In genomic region chr10:12387561-12388210, GRCh38 we compare ENCODE assay signal across 26 cellular contexts. TPM values are rescaled to one million over a fixed set of nuclear protein-coding genes. Genes with fewer than 3 reads are reported as not detected.
DNase-seq lines count a peak whose midpoint lies in the region; ATAC-seq and TF ChIP-seq lines count a peak whose summit lies in the region.
"Had no signal": no experiment of that assay in that cellular context is flagged by ENCODE, and none has a peak within 500 bp of the region (broad histone marks: within the 10 kb centered on the region; RNA-seq: fewer than 3 reads in every experiment).

No MANE protein-coding gene starts in this region.

- H3K27ac Mint-ChIP-seq in activated B cell treated with CpG ODN at 0.5 μM for 24 hours = no peak overlapping the region
- peak overlapping the region; percentile 25 for H3K27ac Mint-ChIP-seq in stimulated activated naive B cell treated with anti-CD40 and anti-IgM and Interleukin-4, amounts not matched to agents 10 μg/mL and 1 μg/mL and 100 μg/mL, for 72 hours
- H3K27ac Mint-ChIP-seq: activated CD4-positive, alpha-beta T cell treated with anti-CD3 and anti-CD28 coated beads for 36 hours; activated CD8-positive, alpha-beta T cell treated with anti-CD3 and anti-CD28 coated beads, Interleukin-2, amount 10 ng/mL, durations not matched to agents 7 days and 5 days; activated naive CD8-positive, alpha-beta T cell treated with anti-CD3 and anti-CD28 coated beads for 36 hours; stimulated activated effector memory CD8-positive, alpha-beta T cell treated with anti-CD3 and anti-CD28 coated beads, Interleukin-12 subunit alpha, Interleukin-12 subunit beta, amount 100 ng/mL, for 72 hours had no signal

- peaks cover 59% of the 10 kb centered on the region for H3K4me1 Mint-ChIP-seq in activated B cell treated with CpG ODN at 0.5 μM for 24 hours
- H3K4me1 Mint-ChIP-seq in stimulated activated naive B cell treated with anti-CD40 and anti-IgM and Interleukin-4, amounts not matched to agents 10 μg/mL and 1 μg/mL and 100 μg/mL, for 72 hours = peaks cover 45 to 58% of the 10 kb centered on the region in 2 donors

- ATAC-seq in activated B cell treated with CpG ODN at 0.5 μM for 24 hours (ENCODE audit: low read depth) (no peak), HG03469 (IDR thresholded peaks at IDR 0.05; ENCODE audit: unreplicated experiment) (no peak), left ventricle myocardium superior (no peak)
- peak; percentile 51 to 64 for ATAC-seq in stimulated activated naive B cell treated with anti-CD40 and anti-IgM and Interleukin-4, amounts not matched to agents 10 μg/mL and 1 μg/mL and 100 μg/mL, for 72 hours (replicated peaks)
- ATAC-seq: activated CD4-positive, alpha-beta T cell treated with anti-CD3 and anti-CD28 coated beads for 36 hours; activated CD8-positive, alpha-beta T cell treated with anti-CD3 and anti-CD28 coated beads, Interleukin-2, amount 10 ng/mL, durations not matched to agents 7 days and 5 days; HCT116; mucosa of descending colon; Panc1; stimulated activated effector memory CD8-positive, alpha-beta T cell treated with anti-CD3 and anti-CD28 coated beads, Interleukin-12 subunit alpha, Interleukin-12 subunit beta, amount 100 ng/mL, for 72 hours had no signal

- peak overlapping the region; percentile 11 for H3K4me3 Mint-ChIP-seq in activated B cell treated with CpG ODN at 0.5 μM for 24 hours
- no peak overlapping the region for H3K4me3 Mint-ChIP-seq in stimulated activated naive B cell treated with anti-CD40 and anti-IgM and Interleukin-4, amounts not matched to agents 10 μg/mL and 1 μg/mL and 100 μg/mL, for 72 hours
- H3K4me3 Mint-ChIP-seq: activated CD4-positive, alpha-beta T cell treated with anti-CD3 and anti-CD28 coated beads for 36 hours; activated CD8-positive, alpha-beta T cell treated with anti-CD3 and anti-CD28 coated beads, Interleukin-2, amount 10 ng/mL, durations not matched to agents 7 days and 5 days; activated naive CD8-positive, alpha-beta T cell treated with anti-CD3 and anti-CD28 coated beads for 36 hours; CD4-positive, alpha-beta memory T cell; stimulated activated effector memory CD8-positive, alpha-beta T cell treated with anti-CD3 and anti-CD28 coated beads, Interleukin-12 subunit alpha, Interleukin-12 subunit beta, amount 100 ng/mL, for 72 hours had no signal

- CTCF ChIA-PET in activated B cell treated with CpG ODN at 0.5 μM for 24 hours (lab: Charles Lee) = no interaction called here

- intact Hi-C loops in activated B cell treated with CpG ODN at 0.5 μM for 24 hours (cut with micrococcal nuclease) (no loop called here), left ventricle myocardium superior (cut with micrococcal nuclease) (no loop called here)

- in situ Hi-C loops in G401 (cut with HindIII; ENCODE audit: low sequenced_read_pairs) = no loop called here

- H3K27me3 Mint-ChIP-seq in activated B cell treated with CpG ODN at 0.5 μM for 24 hours = no peaks in the 10 kb centered on the region
- H3K27me3 Mint-ChIP-seq in stimulated activated naive B cell treated with anti-CD40 and anti-IgM and Interleukin-4, amounts not matched to agents 10 μg/mL and 1 μg/mL and 100 μg/mL, for 72 hours = no peaks in the 10 kb centered on the region
- H3K27me3 Mint-ChIP-seq: activated CD4-positive, alpha-beta T cell treated with anti-CD3 and anti-CD28 coated beads for 36 hours; activated naive CD8-positive, alpha-beta T cell treated with anti-CD3 and anti-CD28 coated beads for 36 hours; CD4-positive, alpha-beta memory T cell had no signal

- H3K36me3 Mint-ChIP-seq in activated B cell treated with CpG ODN at 0.5 μM for 24 hours (ENCODE audit: low read depth) = peaks cover 25% of the 10 kb centered on the region
- peaks cover 6 to 20% of the 10 kb centered on the region in 2 donors for H3K36me3 Mint-ChIP-seq in stimulated activated naive B cell treated with anti-CD40 and anti-IgM and Interleukin-4, amounts not matched to agents 10 μg/mL and 1 μg/mL and 100 μg/mL, for 72 hours
- H3K36me3 Mint-ChIP-seq: stimulated activated effector memory CD8-positive, alpha-beta T cell treated with anti-CD3 and anti-CD28 coated beads, Interleukin-12 subunit alpha, Interleukin-12 subunit beta, amount 100 ng/mL, for 72 hours had no signal

- no peak for TF ChIP-seq CTCF in activated B cell treated with CpG ODN at 0.5 μM for 24 hours (IDR thresholded peaks at IDR 0.05)

- peaks cover 7% of the 10 kb centered on the region for H3K9me3 Mint-ChIP-seq in activated B cell treated with CpG ODN at 0.5 μM for 24 hours
- H3K9me3 Mint-ChIP-seq in stimulated activated naive B cell treated with anti-CD40 and anti-IgM and Interleukin-4, amounts not matched to agents 10 μg/mL and 1 μg/mL and 100 μg/mL, for 72 hours = peaks cover 4 to 6% of the 10 kb centered on the region in 2 donors

- POLR2A ChIA-PET in activated B cell treated with CpG ODN at 0.5 μM for 24 hours (lab: Charles Lee) = interaction anchor here (0.6 kb wide), 1 partner anchor 69 kb away, joined by 3 read pairs; no protein-coding TSS in a partner anchor

- peak; percentile 7 for DNase-seq in NCI-H82 (lab: John Stamatoyannopoulos, UW)
- DNase-seq in NCI-H82 treated with DMSO at 0.1 percent for 48 hours (lab: John Stamatoyannopoulos, UW; ENCODE audit: unreplicated experiment) = no peak
- peak; percentile 58 for DNase-seq in G401 (ENCODE audit: low spot score)
- no peak for DNase-seq in activated B cell treated with CpG ODN at 0.5 μM for 24 hours
- no peak for DNase-seq in stimulated activated naive B cell treated with anti-CD40 and anti-IgM and Interleukin-4, amounts not matched to agents 10 μg/mL and 1 μg/mL and 100 μg/mL, for 72 hours
- DNase-seq in SIG-M5 treated with dmso at 0.1 percent for 504 hours (lab: John Stamatoyannopoulos, UW; ENCODE audit: unreplicated experiment) = no peak
- DNase-seq in left ventricle myocardium superior = no peak
- DNase-seq: activated CD4-positive, alpha-beta T cell treated with anti-CD3 and anti-CD28 coated beads for 36 hours; activated CD8-positive, alpha-beta T cell treated with anti-CD3 and anti-CD28 coated beads, Interleukin-2, amount 10 ng/mL, durations not matched to agents 7 days and 5 days; activated gamma-delta T cell; activated naive CD8-positive, alpha-beta T cell treated with anti-CD3 and anti-CD28 coated beads for 36 hours; activated T-cell treated with anti-CD3 and anti-CD28 coated beads, Interleukin-2, amount 50 U/mL, for 1 hour; CD4-positive, alpha-beta memory T cell; effector CD8-positive, alpha-beta T cell; mucosa of descending colon; NCI-H146; NCI-H526; ovary; retina; Right ventricle myocardium superior; T-helper 2 cell; upper lobe of left lung had no signal

RNA-seq across cellular contexts. Expression of gene CAMK1D, which starts 38.3 kb away (rescaled TPM):
- 0.10 TPM in 1 of 2 replicates, not detected in the other for total RNA-seq in G401 (2014; rRNA removed; shearing (Covaris generic))
- 51.7 and 58.8 TPM in 2 replicates for total RNA-seq in activated B cell treated with CpG ODN at 0.5 μM for 24 hours
- total RNA-seq in left ventricle myocardium superior = 8.9 TPM

Comparison
In these comparisons a context has a peak if more than half of its experiments do, and no peak if none do; other contexts are left out.
1. DNase-seq: peak in NCI-H82 (single experiment) and G401 (single experiment); none in NCI-H82 treated with DMSO at 0.1 percent for 48 hours (single experiment), activated B cell treated with CpG ODN at 0.5 μM for 24 hours (single experiment), stimulated activated naive B cell treated with anti-CD40 and anti-IgM and Interleukin-4, amounts not matched to agents 10 μg/mL and 1 μg/mL and 100 μg/mL, for 72 hours (single experiment), SIG-M5 treated with dmso at 0.1 percent for 504 hours (single experiment) and left ventricle myocardium superior (single experiment).
2. ATAC-seq: peak in stimulated activated naive B cell treated with anti-CD40 and anti-IgM and Interleukin-4, amounts not matched to agents 10 μg/mL and 1 μg/mL and 100 μg/mL, for 72 hours (2 of 2); none in activated B cell treated with CpG ODN at 0.5 μM for 24 hours (single experiment), HG03469 (single experiment) and left ventricle myocardium superior (single experiment).